Comparison of ENCODE assay signal across 7 cellular contexts in the genomic region with DNA sequence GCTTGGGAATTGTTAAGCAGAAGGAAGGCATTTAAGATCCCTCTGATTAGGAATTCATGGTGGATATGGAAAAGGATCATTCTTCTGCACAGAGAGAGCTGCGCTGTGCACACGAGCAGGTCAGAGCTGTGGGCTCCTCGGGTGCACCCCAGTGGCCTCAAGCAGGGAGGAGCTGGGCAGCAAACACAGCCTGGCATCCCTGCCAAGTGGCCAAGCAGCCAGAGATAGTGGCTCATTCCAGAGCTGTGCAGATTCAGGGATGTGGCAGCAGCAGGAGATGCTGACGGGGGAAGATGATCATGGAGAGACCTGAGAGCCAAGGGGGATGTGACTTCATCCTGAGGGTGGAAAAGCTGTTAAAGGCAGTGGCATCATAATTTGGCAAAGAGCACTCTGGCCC.
"Had no signal": no experiment of that assay in that cellular context is flagged by ENCODE, and none has a peak within 500 bp of the region (broad histone marks: within the 10 kb centered on the region; RNA-seq: fewer than 3 reads in every experiment).

No MANE protein-coding gene starts in this region.

- H3K27ac Mint-ChIP-seq: H9 had no signal

- H3K27ac ChIP-seq: GM23248, HL-60 had no signal

- H3K9ac ChIP-seq: GM23248 had no signal

- H3K4me3 ChIP-seq: GM23248 had no signal

- ATAC-seq: HepG2 had no signal

- H2AFZ ChIP-seq: GM23248 had no signal

- H3K4me3 Mint-ChIP-seq: IgD-negative memory B cell had no signal

- DNase-seq: GM23248, H9, HCEC 1CT, KBM-7 had no signal
